In genomic region chr2:126579868-126580267, GRCh38 we compare ENCODE assay signal across 35 cellular contexts.
DNase-seq lines count a peak whose midpoint lies in the region; ATAC-seq, FAIRE-seq and TF ChIP-seq lines count a peak whose summit lies in the region.
"Had no signal": no experiment of that assay in that cellular context is flagged by ENCODE, and none has a peak within 500 bp of the region (broad histone marks: within the 10 kb centered on the region; RNA-seq: fewer than 3 reads in every experiment).

No MANE protein-coding gene starts in this region.

- no peak overlapping the region for H2BK20ac ChIP-seq in IMR-90 (ENCODE audit: low read depth, low read length)

- H3K27ac Mint-ChIP-seq in progenitor cell of endocrine pancreas: no peak overlapping the region
- H3K27ac Mint-ChIP-seq: B cell; CD14-positive monocyte; CD4-positive, alpha-beta memory T cell; CD4-positive, alpha-beta T cell; CD4-positive, CD25-positive, alpha-beta regulatory T cell; CD8-positive, alpha-beta memory T cell; CD8-positive, alpha-beta T cell had no signal

- H3K27me3 ChIP-seq in HepG2 (ENCODE audit: control insufficient read depth in 1 of 2, insufficient read depth in 2 of 2, low read length in 2 of 2): no peaks in the 10 kb centered on the region
- no peaks in the 10 kb centered on the region for H3K27me3 ChIP-seq in right lobe of liver
- no peaks in the 10 kb centered on the region for H3K27me3 ChIP-seq in IMR-90 (ENCODE audit: control insufficient read depth, insufficient read depth, low read length)
- peaks cover 0 to 11% of the 10 kb centered on the region in 2 experiments; a peak in 2 of 5 replicates for H3K27me3 ChIP-seq in K562 (ENCODE audit: control insufficient read depth in 2 of 2, insufficient read depth in 2 of 2, low read length in 2 of 2)
- H3K27me3 ChIP-seq: BE2C; BLaER1; BLaER1 treated with 17β-estradiol and CSF1 and Interleukin-3, amounts not matched to agents 10 nM and 100 nM had no signal

- no peak overlapping the region for H3K14ac ChIP-seq in IMR-90 (replicated peaks; ENCODE audit: low read depth, low read length)

- H2AFZ ChIP-seq in HepG2 (ENCODE audit: low read length) (no peak overlapping the region), IMR-90 (replicated peaks; ENCODE audit: low read length, poor library complexity) (peak overlapping the region; percentile 58), K562 (ENCODE audit: low read depth, low read length) (no peak overlapping the region)

- DNase-seq in HepG2 (ENCODE audit: low spot score) (no peak), right lobe of liver (no peak), IMR-90 (no peak), K562 (ENCODE audit: extremely low read depth in 1 of 4, low spot score in 3 of 4) (no peak), progenitor cell of endocrine pancreas (ENCODE audit: low spot score, unreplicated experiment) (no peak)
- DNase-seq in activated naive CD4-positive, alpha-beta T cell treated with anti-CD3 and anti-CD28 coated beads, Interleukin-2, amount 50 U/mL, for 16 hours: no peak
- DNase-seq: 8988T; ACHN; AML-193; BE2C; C1 segment of cervical spinal cord; Caco-2; Calu3; CD4-positive, alpha-beta memory T cell; CD4-positive, alpha-beta T cell; CD4-positive, CD25-positive, alpha-beta regulatory T cell; CD8-positive, alpha-beta memory T cell; CD8-positive, alpha-beta T cell; COR-L47; DMS 273 treated with DMSO at 0.1 percent for 48 hours; DMS153; DMS53; DMS79; DMS79 treated with DMSO at 0.1 percent for 48 hours; DND-41; EL had no signal

- TF ChIP-seq CTCF in HepG2 (CRISPR knock-in tag; IDR thresholded peaks at IDR 0.05): no peak
- TF ChIP-seq CTCF in right lobe of liver (IDR thresholded peaks at IDR 0.05): no peak
- no peak for TF ChIP-seq CTCF in IMR-90 (conservative IDR thresholded peaks at IDR 0.05; ENCODE audit: low read depth, low read length)
- TF ChIP-seq CTCF in K562 (IDR thresholded peaks at IDR 0.05 in 2 of 3, conservative IDR thresholded peaks at IDR 0.05 in 1 of 3; ENCODE audit: insufficient read depth in 2 of 3, low read depth in 1 of 3, low read length in 3 of 3): no peak
- no peak for TF ChIP-seq CTCF in progenitor cell of endocrine pancreas (IDR thresholded peaks at IDR 0.05; ENCODE audit: unreplicated experiment)

- no peak overlapping the region for H3K27ac ChIP-seq in HepG2 (ENCODE audit: extremely low read length, insufficient read depth, low read length)
- no peak overlapping the region for H3K27ac ChIP-seq in right lobe of liver
- no peak overlapping the region for H3K27ac ChIP-seq in IMR-90 (ENCODE audit: insufficient read depth, low read length)
- H3K27ac ChIP-seq in K562 (ENCODE audit: extremely low read depth, low read depth, low read length): no peak overlapping the region
- H3K27ac ChIP-seq: 22Rv1; A549; BLaER1; BLaER1 treated with 17β-estradiol and CSF1 and Interleukin-3, amounts not matched to agents 10 nM and 100 nM; C4-2B had no signal

- H3K4me1 ChIP-seq in HepG2 (ENCODE audit: insufficient read depth, low read length) (no peaks in the 10 kb centered on the region), right lobe of liver (no peaks in the 10 kb centered on the region), IMR-90 (ENCODE audit: control insufficient read depth, insufficient read depth, low read length) (no peaks in the 10 kb centered on the region), K562 (replicated peaks in 1 of 2; ENCODE audit: control insufficient read depth in 2 of 2, insufficient read depth in 2 of 2, low read length in 2 of 2) (no peaks in the 10 kb centered on the region)
- H3K4me1 ChIP-seq: A549; BE2C; BLaER1; BLaER1 treated with 17β-estradiol and CSF1 and Interleukin-3, amounts not matched to agents 10 nM and 100 nM; Caco-2 had no signal

- no peak overlapping the region for H2BK15ac ChIP-seq in IMR-90 (ENCODE audit: low read depth, low read length)

- 14% methylated on average over 9 of the region's 9 CpGs for WGBS in HepG2 (ENCODE audit: low lambda C conversion rate)
- WGBS in right lobe of liver (ENCODE audit: insufficient coverage, low coverage, low lambda C conversion rate, missing lambda C conversion rate): 59% methylated on average over 9 of the region's 9 CpGs
- WGBS in IMR-90 (ENCODE audit: extremely low coverage in 2 of 2, insufficient read length in 1 of 2), 2 experiments: 83% methylated on average over 5 of the region's 9 CpGs; no CpG with 5 or more reads in 1 of the 2 experiments
- WGBS in K562 (ENCODE audit: insufficient coverage, low coverage, missing lambda C conversion rate): under 1% methylated on average over 9 of the region's 9 CpGs

- no peak overlapping the region for H4K8ac ChIP-seq in IMR-90 (ENCODE audit: low read depth in 2 of 2, low read length in 2 of 2)

- no peak overlapping the region for H4K91ac ChIP-seq in IMR-90 (ENCODE audit: insufficient read depth, low read depth, low read length)

- peaks cover 9% of the 10 kb centered on the region for H3K27me3 Mint-ChIP-seq in progenitor cell of endocrine pancreas
- H3K27me3 Mint-ChIP-seq: CD4-positive, CD25-positive, alpha-beta regulatory T cell had no signal

- TF ChIP-seq EP300 in HepG2 (IDR thresholded peaks at IDR 0.05; ENCODE audit: low read depth in 2 of 2, low read length in 2 of 2) (no peak), HepG2 (CRISPR knock-in tag; IDR thresholded peaks at IDR 0.05; ENCODE audit: borderline replicate concordance) (no peak), K562 (IDR thresholded peaks at IDR 0.05; ENCODE audit: low read length) (no peak)

- H3K9me3 ChIP-seq in HepG2 (ENCODE audit: low read length): no peaks in the 10 kb centered on the region
- no peaks in the 10 kb centered on the region for H3K9me3 ChIP-seq in right lobe of liver
- no peaks in the 10 kb centered on the region for H3K9me3 ChIP-seq in IMR-90 (ENCODE audit: control insufficient read depth, insufficient read depth, low read length)
- H3K9me3 ChIP-seq in K562 (replicated peaks; ENCODE audit: control insufficient read depth, insufficient read depth, low read depth, low read length): no peaks in the 10 kb centered on the region
- H3K9me3 ChIP-seq: A549, BE2C, BLaER1, Caco-2 had no signal

- H3K9me1 ChIP-seq in IMR-90 (ENCODE audit: insufficient read depth, low read length) (no peaks in the 10 kb centered on the region), K562 (ENCODE audit: control insufficient read depth, insufficient read depth, low read length) (no peaks in the 10 kb centered on the region)

- FAIRE-seq in HepG2 (lab: Jason Lieb, UNC): no peak
- no peak for FAIRE-seq in K562 (lab: Jason Lieb, UNC)
- FAIRE-seq: A204.1, A549, D721Med had no signal

- H3K36me3 ChIP-seq in HepG2 (replicated peaks in 1 of 2; ENCODE audit: control insufficient read depth in 1 of 2, insufficient read depth in 2 of 2, low read length in 2 of 2) (no peaks in the 10 kb centered on the region), right lobe of liver (no peaks in the 10 kb centered on the region), IMR-90 (ENCODE audit: control insufficient read depth, insufficient read depth, low read length) (no peaks in the 10 kb centered on the region), K562 (ENCODE audit: control insufficient read depth, insufficient read depth, low read length) (no peaks in the 10 kb centered on the region)
- H3K36me3 ChIP-seq: BE2C; BLaER1; BLaER1 treated with 17β-estradiol and CSF1 and Interleukin-3, amounts not matched to agents 10 nM and 100 nM had no signal

- in situ Hi-C loops in HepG2 (cut with HindIII; ENCODE audit: extremely low pct_ligation_motif_present, low pct_unique_long_range_greater_than_20kb) (no loop called here), IMR-90 (cut with MboI; ENCODE audit: low sequenced_read_pairs) (no loop called here), K562 (cut with MboI) (no loop called here)

- no peaks in the 10 kb centered on the region for H3K79me1 ChIP-seq in IMR-90 (ENCODE audit: low read depth in 1 of 2, low read length in 2 of 2)

- H3K79me2 ChIP-seq in HepG2 (ENCODE audit: insufficient read depth, low read length): no peaks in the 10 kb centered on the region
- no peaks in the 10 kb centered on the region for H3K79me2 ChIP-seq in K562 (ENCODE audit: control insufficient read depth, insufficient read depth, low read length)

- no peak overlapping the region for H3K4ac ChIP-seq in IMR-90 (ENCODE audit: low read depth, low read length)

- no peak for ATAC-seq in HepG2
- ATAC-seq in right lobe of liver: no peak
- ATAC-seq in IMR-90 (ENCODE audit: low read depth): no peak
- no peak for ATAC-seq in K562
- ATAC-seq: A549; CD8-positive, alpha-beta T cell had no signal

- H4K20me1 ChIP-seq in HepG2 (ENCODE audit: insufficient read depth, low read length) (no peaks in the 10 kb centered on the region), IMR-90 (ENCODE audit: insufficient read depth, low read length) (no peaks in the 10 kb centered on the region), K562 (replicated peaks; ENCODE audit: control insufficient read depth, insufficient read depth, low read length) (no peaks in the 10 kb centered on the region)
- H4K20me1 ChIP-seq: BLaER1; BLaER1 treated with 17β-estradiol and CSF1 and Interleukin-3, amounts not matched to agents 10 nM and 100 nM had no signal

- H3K36me3 Mint-ChIP-seq in progenitor cell of endocrine pancreas (ENCODE audit: insufficient read depth): no peaks in the 10 kb centered on the region
- H3K36me3 Mint-ChIP-seq: CD14-positive monocyte; CD4-positive, alpha-beta memory T cell; CD4-positive, CD25-positive, alpha-beta regulatory T cell; CD8-positive, alpha-beta memory T cell; CD8-positive, alpha-beta T cell had no signal

- CTCF ChIA-PET in HepG2 (lab: Yijun Ruan, JAX; ENCODE audit: low intra/inter-chr PET ratio, low total read pairs) (no interaction called here), IMR-90 (lab: Yijun Ruan, JAX) (no interaction called here), K562 (lab: Yijun Ruan, JAX; ENCODE audit: low intra/inter-chr PET ratio) (no interaction called here)

- dilution Hi-C loops in IMR-90 (cut with HindIII; ENCODE audit: low sequenced_read_pairs, unreplicated experiment): no loop called here

- H3K4me1 Mint-ChIP-seq in progenitor cell of endocrine pancreas (ENCODE audit: low read depth): no peaks in the 10 kb centered on the region
- H3K4me1 Mint-ChIP-seq: B cell; CD14-positive monocyte; CD4-positive, alpha-beta memory T cell; CD4-positive, CD25-positive, alpha-beta regulatory T cell; CD8-positive, alpha-beta memory T cell had no signal

- H2BK5ac ChIP-seq in IMR-90 (ENCODE audit: low read depth, low read length, poor library complexity, severe bottlenecking): no peak overlapping the region

- BruUV-seq in HepG2 (replicated peaks; lab: Mats Ljungman, UMichigan): no TSS peak
- BruUV-seq in IMR-90 (replicated peaks; lab: Mats Ljungman, UMichigan): no TSS peak
- no TSS peak for BruUV-seq in K562 (replicated peaks; lab: Mats Ljungman, UMichigan)

- H3K4me3 ChIP-seq in HepG2 (replicated peaks in 1 of 3; ENCODE audit: insufficient read depth in 1 of 3, low read depth in 2 of 3, low read length in 3 of 3): no peak overlapping the region
- no peak overlapping the region for H3K4me3 ChIP-seq in right lobe of liver
- H3K4me3 ChIP-seq in IMR-90 (ENCODE audit: insufficient read depth, low read depth, low read length): no peak overlapping the region
- H3K4me3 ChIP-seq in K562: no peak overlapping the region
- H3K4me3 ChIP-seq: A549; BLaER1; BLaER1 treated with 17β-estradiol and CSF1 and Interleukin-3, amounts not matched to agents 10 nM and 100 nM had no signal

- no peak overlapping the region for H3K9ac ChIP-seq in HepG2 (ENCODE audit: insufficient read depth, low read depth, low read length)
- no peak overlapping the region for H3K9ac ChIP-seq in IMR-90 (ENCODE audit: low read depth, low read length)
- H3K9ac ChIP-seq in K562 (ENCODE audit: insufficient read depth in 1 of 2, low read depth in 2 of 2, low read length in 2 of 2): no peak overlapping the region
- H3K9ac ChIP-seq: BLaER1; BLaER1 treated with 17β-estradiol and CSF1 and Interleukin-3, amounts not matched to agents 10 nM and 100 nM had no signal

- no peak overlapping the region for H2AK9ac ChIP-seq in IMR-90 (replicated peaks; ENCODE audit: low read depth, low read length, poor library complexity)

- TF ChIP-seq POLR2A in HepG2 (IDR thresholded peaks at IDR 0.05; ENCODE audit: insufficient read depth in 1 of 2, low read depth in 2 of 2, low read length in 2 of 2) (no peak), right lobe of liver (IDR thresholded peaks at IDR 0.05) (no peak), IMR-90 (IDR thresholded peaks at IDR 0.05; ENCODE audit: low read depth, low read length) (no peak), K562 (conservative IDR thresholded peaks at IDR 0.05) (no peak)

- no peak overlapping the region for H3K4me3 Mint-ChIP-seq in progenitor cell of endocrine pancreas (ENCODE audit: low read depth)
- H3K4me3 Mint-ChIP-seq: B cell; CD14-positive monocyte; CD4-positive, alpha-beta memory T cell; CD4-positive, alpha-beta T cell; CD4-positive, CD25-positive, alpha-beta regulatory T cell; CD8-positive, alpha-beta memory T cell; CD8-positive, alpha-beta T cell had no signal

- no peak overlapping the region for H2BK120ac ChIP-seq in IMR-90 (ENCODE audit: low read depth, low read length)

- intact Hi-C loops in HepG2 (cut with micrococcal nuclease; ENCODE audit: unreplicated experiment) (no loop called here), right lobe of liver (cut with DNase I) (no loop called here), IMR-90 (cut with micrococcal nuclease) (no loop called here), K562 (cut with micrococcal nuclease) (no loop called here)

- H3K56ac ChIP-seq in IMR-90 (ENCODE audit: extremely low read depth, insufficient read depth, low read length): no peak overlapping the region

- H3K18ac ChIP-seq in IMR-90 (ENCODE audit: low read depth, low read length): no peak overlapping the region

- no peak overlapping the region for H3K23ac ChIP-seq in IMR-90 (ENCODE audit: low read depth, low read length)

- POLR2A ChIA-PET in HepG2 (lab: Yijun Ruan, JAX) (no interaction called here), IMR-90 (lab: Charles Lee; ENCODE audit: unreplicated experiment) (no interaction called here), K562 (lab: Yijun Ruan, JAX) (no interaction called here)

- H2AK5ac ChIP-seq in IMR-90 (ENCODE audit: low read depth, low read length): no peak overlapping the region

- TF ChIP-seq RAD21 in HepG2 (CRISPR knock-in tag; IDR thresholded peaks at IDR 0.05) (no peak), IMR-90 (IDR thresholded peaks at IDR 0.05; ENCODE audit: low read length) (no peak), K562 (CRISPR knock-in tag; conservative IDR thresholded peaks at IDR 0.05 in 1 of 2, IDR thresholded peaks at IDR 0.05 in 1 of 2) (no peak)

- no peaks in the 10 kb centered on the region for H3K9me3 Mint-ChIP-seq in progenitor cell of endocrine pancreas (ENCODE audit: low read depth)
- H3K9me3 Mint-ChIP-seq: CD4-positive, alpha-beta memory T cell; CD4-positive, alpha-beta T cell; CD8-positive, alpha-beta memory T cell; CD8-positive, alpha-beta T cell had no signal

- no peak overlapping the region for H4K5ac ChIP-seq in IMR-90 (ENCODE audit: low read depth, low read length)

- H3K4me2 ChIP-seq in HepG2 (ENCODE audit: low read depth, low read length) (no peak overlapping the region), IMR-90 (ENCODE audit: low read depth, low read length) (no peak overlapping the region), K562 (ENCODE audit: insufficient read depth, low read length) (no peak overlapping the region)
- H3K4me2 ChIP-seq: A549; BLaER1; BLaER1 treated with 17β-estradiol and CSF1 and Interleukin-3, amounts not matched to agents 10 nM and 100 nM had no signal

Comparison
In these comparisons a context has a peak if more than half of its experiments do, and no peak if none do; other contexts are left out.
1. Of the 241 proteins assayed by ChIP-seq in both HepG2 and K562: peak only in HepG2: MNT; only in K562: RAD51 and USF2; in both: none; in neither: 238.